In genomic region chr3:128946411-128946810, GRCh38 we compare ENCODE assay signal across 28 cellular contexts. TPM values are rescaled to one million over a fixed set of nuclear protein-coding genes. Genes with fewer than 3 reads are reported as not detected.
DNase-seq lines count a peak whose midpoint lies in the region; ATAC-seq and TF ChIP-seq lines count a peak whose summit lies in the region.
"Had no signal": no experiment of that assay in that cellular context is flagged by ENCODE, and none has a peak within 500 bp of the region (broad histone marks: within the 10 kb centered on the region; RNA-seq: fewer than 3 reads in every experiment).

No MANE protein-coding gene starts in this region.

- H2AK5ac ChIP-seq in IMR-90 (ENCODE audit: low read depth, low read length), result no peak overlapping the region

- H3K36me3 ChIP-seq in IMR-90 (ENCODE audit: control insufficient read depth, insufficient read depth, low read length) (no peaks in the 10 kb centered on the region), parathyroid adenoma (ENCODE audit: control insufficient read depth, insufficient read depth, low read length) (no peaks in the 10 kb centered on the region)
- no peaks in the 10 kb centered on the region for H3K36me3 ChIP-seq in CD8-positive, alpha-beta memory T cell (ENCODE audit: insufficient read depth, low read length)
- H3K36me3 ChIP-seq: BE2C, colonic mucosa, gastroesophageal sphincter, SJSA1 had no signal

- H2AFZ ChIP-seq in IMR-90 (replicated peaks; ENCODE audit: low read length, poor library complexity) (no peak overlapping the region), parathyroid adenoma (peak overlapping the region; percentile 43)

- TF ChIP-seq RAD21 in IMR-90 (IDR thresholded peaks at IDR 0.05; ENCODE audit: low read length), result no peak

- H3K9me3 Mint-ChIP-seq in CD8-positive, alpha-beta memory T cell, result no peaks in the 10 kb centered on the region
- H3K9me3 Mint-ChIP-seq: effector memory CD8-positive, alpha-beta T cell; IgD-negative memory B cell; naive B cell; WTC11 had no signal

- POLR2A ChIA-PET in IMR-90 (lab: Charles Lee; ENCODE audit: unreplicated experiment), result no interaction called here
- POLR2A ChIA-PET in CD8-positive, alpha-beta memory T cell (lab: Charles Lee), result no interaction called here

- H3K4me1 ChIP-seq in IMR-90 (ENCODE audit: control insufficient read depth, insufficient read depth, low read length) (peaks cover 1% of the 10 kb centered on the region; the same call in 1 of the 2 replicates), parathyroid adenoma (no peaks in the 10 kb centered on the region)
- no peaks in the 10 kb centered on the region for H3K4me1 ChIP-seq in CD8-positive, alpha-beta memory T cell (ENCODE audit: insufficient read depth, low read length)
- H3K4me1 ChIP-seq: BE2C, colonic mucosa, gastroesophageal sphincter, testis had no signal

- dilution Hi-C loops in IMR-90 (cut with HindIII; ENCODE audit: low sequenced_read_pairs, unreplicated experiment), result no loop called here

- no peak overlapping the region for H4K5ac ChIP-seq in IMR-90 (ENCODE audit: low read depth, low read length)

- no peak overlapping the region for H3K9ac ChIP-seq in IMR-90 (ENCODE audit: low read depth, low read length)
- no peak overlapping the region for H3K9ac ChIP-seq in parathyroid adenoma

- peaks cover 13 to 18% of the 10 kb centered on the region in 2 donors for H3K27me3 Mint-ChIP-seq in CD8-positive, alpha-beta memory T cell
- H3K27me3 Mint-ChIP-seq: naive B cell had no signal

- H2BK15ac ChIP-seq in IMR-90 (ENCODE audit: low read depth, low read length), result no peak overlapping the region

- H4K20me1 ChIP-seq in IMR-90 (ENCODE audit: insufficient read depth, low read length), result no peaks in the 10 kb centered on the region

- no peak overlapping the region for H2BK120ac ChIP-seq in IMR-90 (ENCODE audit: low read depth, low read length)

- no peak overlapping the region for H3K23ac ChIP-seq in IMR-90 (ENCODE audit: low read depth, low read length)

- no peak overlapping the region for H3K56ac ChIP-seq in IMR-90 (ENCODE audit: extremely low read depth, insufficient read depth, low read length)

- H3K27ac ChIP-seq in IMR-90 (ENCODE audit: insufficient read depth, low read length) (no peak overlapping the region), epithelial cell of prostate (no peak overlapping the region), parathyroid adenoma (no peak overlapping the region)
- no peak overlapping the region for H3K27ac ChIP-seq in CD8-positive, alpha-beta memory T cell (ENCODE audit: low read depth, low read length)
- H3K27ac ChIP-seq: colonic mucosa, gastroesophageal sphincter, SJSA1, testis had no signal

- H3K27ac Mint-ChIP-seq in CD8-positive, alpha-beta memory T cell, result no peak overlapping the region
- H3K27ac Mint-ChIP-seq: effector memory CD8-positive, alpha-beta T cell; IgD-negative memory B cell; WTC11 had no signal

- no peaks in the 10 kb centered on the region for H3K4me1 Mint-ChIP-seq in CD8-positive, alpha-beta memory T cell
- H3K4me1 Mint-ChIP-seq: IgD-negative memory B cell, naive B cell, WTC11 had no signal

- H4K91ac ChIP-seq in IMR-90 (ENCODE audit: insufficient read depth, low read depth, low read length), result no peak overlapping the region

- no peaks in the 10 kb centered on the region for H3K79me2 ChIP-seq in parathyroid adenoma

- WGBS in IMR-90 (ENCODE audit: extremely low coverage in 2 of 2, insufficient read length in 1 of 2), 2 experiments, result no CpG with 5 or more reads among the region's 7 CpGs
- WGBS in lower leg skin, 2 donors, result 80 to 86% methylated on average over 7 of the region's 7 CpGs

- H3K27me3 ChIP-seq in IMR-90 (ENCODE audit: control insufficient read depth, insufficient read depth, low read length), result peaks cover 33% of the 10 kb centered on the region
- H3K27me3 ChIP-seq in parathyroid adenoma (ENCODE audit: control insufficient read depth, insufficient read depth, low read length), result no peaks in the 10 kb centered on the region
- peaks cover 3% of the 10 kb centered on the region for H3K27me3 ChIP-seq in CD8-positive, alpha-beta memory T cell (ENCODE audit: insufficient read depth, low read length, poor library complexity, severe bottlenecking)
- H3K27me3 ChIP-seq: colonic mucosa, gastroesophageal sphincter, SJSA1, testis had no signal

- peak; percentile 14 for DNase-seq in EL
- DNase-seq in IMR-90, result peak; percentile 68
- DNase-seq in epithelial cell of prostate (ENCODE audit: low read depth, low spot score), result peak; percentile 12
- DNase-seq in CD8-positive, alpha-beta memory T cell, result no peak
- no peak for DNase-seq in lower leg skin (ENCODE audit: low spot score in 2 of 2)
- no peak for DNase-seq in NCI-H226
- DNase-seq: activated naive CD4-positive, alpha-beta T cell treated with Interleukin-2 at 50 U/mL for 16 hours; amniotic stem cell; BE2C; colonic mucosa; DMS153; effector memory CD8-positive, alpha-beta T cell; GDM1; hippocampal formation; naive B cell; NCI-H1105 treated with DMSO at 0.1 percent for 48 hours; NCI-H2029; NCI-H345; nucleus accumbens; RPMI8226; stimulated activated naive CD8-positive, alpha-beta T cell treated with anti-CD3 and anti-CD28 coated beads, Interleukin-15, Interleukin-2, amounts not matched to agents 100 U/mL and 50 U/mL, for 24 hours; testis had no signal

- H3K4me2 ChIP-seq in IMR-90 (ENCODE audit: low read depth, low read length), result no peak overlapping the region
- H3K4me2 ChIP-seq in parathyroid adenoma (ENCODE audit: low read length), result no peak overlapping the region

- no peak overlapping the region for H3K14ac ChIP-seq in IMR-90 (replicated peaks; ENCODE audit: low read depth, low read length)

- no peak overlapping the region for H2BK5ac ChIP-seq in IMR-90 (ENCODE audit: low read depth, low read length, poor library complexity, severe bottlenecking)

- no peak overlapping the region for H2AK9ac ChIP-seq in IMR-90 (replicated peaks; ENCODE audit: low read depth, low read length, poor library complexity)

- peak; percentile 77 for ATAC-seq in IMR-90 (ENCODE audit: low read depth)
- ATAC-seq in HG02571 (IDR thresholded peaks at IDR 0.05; ENCODE audit: unreplicated experiment), result no peak
- ATAC-seq: effector memory CD8-positive, alpha-beta T cell; gastroesophageal sphincter; stimulated activated naive CD8-positive, alpha-beta T cell treated with anti-CD3 and anti-CD28 coated beads, Interleukin-15, Interleukin-2, amounts not matched to agents 100 U/mL and 50 U/mL, for 24 hours; WTC11 had no signal

- intact Hi-C loops in IMR-90 (cut with micrococcal nuclease) (no loop called here), lower leg skin (cut with DNase I; ENCODE audit: low total_unique reads) (no loop called here)

- no peak overlapping the region for H2BK20ac ChIP-seq in IMR-90 (ENCODE audit: low read depth, low read length)

- no peak overlapping the region for H3K18ac ChIP-seq in IMR-90 (ENCODE audit: low read depth, low read length)

- H3K4me3 ChIP-seq in IMR-90 (ENCODE audit: insufficient read depth, low read depth, low read length), result no peak overlapping the region
- no peak overlapping the region for H3K4me3 ChIP-seq in parathyroid adenoma (ENCODE audit: low read depth, low read length)
- no peak overlapping the region for H3K4me3 ChIP-seq in CD8-positive, alpha-beta memory T cell (ENCODE audit: low read length)
- no peak overlapping the region for H3K4me3 ChIP-seq in lower leg skin (ENCODE audit: low read depth, poor library complexity, severe bottlenecking)
- H3K4me3 ChIP-seq: colonic mucosa, gastroesophageal sphincter, SJSA1, testis had no signal

- H3K36me3 Mint-ChIP-seq in CD8-positive, alpha-beta memory T cell, result no peaks in the 10 kb centered on the region
- H3K36me3 Mint-ChIP-seq: IgD-negative memory B cell, naive B cell, WTC11 had no signal

- in situ Hi-C loops in IMR-90 (cut with MboI; ENCODE audit: low sequenced_read_pairs), result no loop called here

- no TSS peak for BruUV-seq in IMR-90 (replicated peaks; lab: Mats Ljungman, UMichigan)

- H3K4ac ChIP-seq in IMR-90 (ENCODE audit: low read depth, low read length), result no peak overlapping the region

- H3K79me1 ChIP-seq in IMR-90 (ENCODE audit: low read depth in 1 of 2, low read length in 2 of 2), result no peaks in the 10 kb centered on the region

- H3K9me3 ChIP-seq in IMR-90 (ENCODE audit: control insufficient read depth, insufficient read depth, low read length) (no peaks in the 10 kb centered on the region), parathyroid adenoma (ENCODE audit: control insufficient read depth, low read length) (no peaks in the 10 kb centered on the region)
- no peaks in the 10 kb centered on the region for H3K9me3 ChIP-seq in CD8-positive, alpha-beta memory T cell (ENCODE audit: low read length)
- H3K9me3 ChIP-seq: BE2C, colonic mucosa, gastroesophageal sphincter, SJSA1, testis had no signal

- TF ChIP-seq CTCF in IMR-90 (conservative IDR thresholded peaks at IDR 0.05; ENCODE audit: low read depth, low read length), result no peak
- TF ChIP-seq CTCF in parathyroid adenoma (IDR thresholded peaks at IDR 0.05), result no peak
- TF ChIP-seq CTCF in lower leg skin (IDR thresholded peaks at IDR 0.05), result no peak

- H4K8ac ChIP-seq in IMR-90 (ENCODE audit: low read depth in 2 of 2, low read length in 2 of 2), result no peak overlapping the region

- no peak for TF ChIP-seq POLR2A in IMR-90 (IDR thresholded peaks at IDR 0.05; ENCODE audit: low read depth, low read length)
- TF ChIP-seq POLR2A in lower leg skin (IDR thresholded peaks at IDR 0.05), result no peak

- no peak overlapping the region for H3K4me3 Mint-ChIP-seq in CD8-positive, alpha-beta memory T cell
- H3K4me3 Mint-ChIP-seq: effector memory CD8-positive, alpha-beta T cell; IgD-negative memory B cell; naive B cell; WTC11 had no signal

- no peaks in the 10 kb centered on the region for H3K9me1 ChIP-seq in IMR-90 (ENCODE audit: insufficient read depth, low read length)

- CTCF ChIA-PET in IMR-90 (lab: Yijun Ruan, JAX), result interaction anchor here (0.6 to 1.6 kb wide), 2 partner anchors 18 to 22 kb away, joined by 3 to 5 read pairs; no protein-coding TSS in a partner anchor
- CTCF ChIA-PET in CD8-positive, alpha-beta memory T cell (lab: Charles Lee), result no interaction called here

TF ChIP-seq in IMR-90, 13 proteins besides CTCF, POLR2A, EP300 and RAD21 (continues in another document):
- TF ChIP-seq CEBPB (IDR thresholded peaks at IDR 0.05; ENCODE audit: low read depth, low read length), result peak; percentile 53; the same call in 1 of the 2 replicates

RNA-seq across cellular contexts. Expression of gene CFAP92, which starts 47.5 kb away (rescaled TPM):
- total RNA-seq in IMR-90 (2012; rRNA removed) (not detected in 2 replicates), lower leg skin (under 1 TPM; 0.19 to 0.59 (median 0.25) TPM)
- polyA plus RNA-seq in IMR-90 (2012; rRNA removed), result not detected in 2 replicates
- polyA plus RNA-seq in IMR-90 (2012; cell fraction: cytosol; rRNA removed), result not detected in 2 replicates
- polyA plus RNA-seq in IMR-90 (2012; cell fraction: nucleus; rRNA removed; ENCODE audit: low replicate concordance), result not detected in 2 replicates
- under 1 TPM in 1 of 2 experiments, not detected in 1; 0.13 TPM for total RNA-seq in CD8-positive, alpha-beta memory T cell
- 0.24 TPM for polyA plus RNA-seq in CD8-positive, alpha-beta memory T cell
- polyA plus RNA-seq: IgD-negative memory B cell had no signal

RNA-seq across cellular contexts. Expression of gene EFCC1, which starts 54.7 kb away (rescaled TPM):
- total RNA-seq in IMR-90 (2012; rRNA removed) (not detected in 2 replicates), lower leg skin (1 to 10 TPM in 3 of 4 donors, under 1 TPM in 1; 0.80 to 3.0 (median 2.2) TPM)
- not detected in 2 replicates for polyA plus RNA-seq in IMR-90 (2012; rRNA removed)
- polyA plus RNA-seq in IMR-90 (2012; cell fraction: cytosol; rRNA removed), result not detected in 2 replicates
- not detected in 2 replicates for polyA plus RNA-seq in IMR-90 (2012; cell fraction: nucleus; rRNA removed; ENCODE audit: low replicate concordance)
- under 1 TPM in 1 of 2 experiments, not detected in 1; 0.11 TPM for total RNA-seq in CD8-positive, alpha-beta memory T cell
- polyA plus RNA-seq in CD8-positive, alpha-beta memory T cell, result 0.22 TPM
- polyA plus RNA-seq: IgD-negative memory B cell had no signal

Comparison
In these comparisons a context has a peak if more than half of its experiments do, and no peak if none do; other contexts are left out.
1. DNase-seq: peak in EL (single experiment), IMR-90 (single experiment) and epithelial cell of prostate (single experiment); none in CD8-positive, alpha-beta memory T cell (0 of 5), lower leg skin (0 of 2) and NCI-H226 (single experiment).